Comparison of ENCODE assay signal across 1 cellular context in genomic region chr18:79933765-79934164, GRCh38.
TF ChIP-seq lines count a peak whose summit lies in the region.

No MANE protein-coding gene starts in this region.

TF ChIP-seq in H1, 55 proteins besides CTCF, POLR2A, EP300 and RAD21:
- TF ChIP-seq CHD1 (IDR thresholded peaks at IDR 0.05; ENCODE audit: low read depth, low read length): no peak
- TF ChIP-seq POLR2AphosphoS5 (IDR thresholded peaks at IDR 0.05; ENCODE audit: low read depth, low read length): no peak
- TF ChIP-seq BRCA1 (IDR thresholded peaks at IDR 0.05; ENCODE audit: low read depth, low read length): no peak
- TF ChIP-seq SRF (IDR thresholded peaks at IDR 0.05; ENCODE audit: low read depth, low read length): no peak
- no peak for TF ChIP-seq CHD2 (IDR thresholded peaks at IDR 0.05; ENCODE audit: low read length)
- no peak for TF ChIP-seq RNF2 (IDR thresholded peaks at IDR 0.05; ENCODE audit: borderline replicate concordance, low read depth, low read length, missing control alignments, poor library complexity, severe bottlenecking)
- no peak for TF ChIP-seq KDM1A (IDR thresholded peaks at IDR 0.05; ENCODE audit: borderline replicate concordance, low read length)
- TF ChIP-seq TBP (IDR thresholded peaks at IDR 0.05; ENCODE audit: low read depth, low read length): no peak
- no peak for TF ChIP-seq MAX (IDR thresholded peaks at IDR 0.05)
- no peak for TF ChIP-seq SP4 (IDR thresholded peaks at IDR 0.05; ENCODE audit: low read length)
- no peak for TF ChIP-seq ATF2 (IDR thresholded peaks at IDR 0.05; ENCODE audit: low read length)
- TF ChIP-seq YY1 (IDR thresholded peaks at IDR 0.05; ENCODE audit: low read depth, low read length): no peak
- TF ChIP-seq HDAC2 (IDR thresholded peaks at IDR 0.05; ENCODE audit: borderline replicate concordance in 1 of 2, low read depth in 2 of 2, low read length in 2 of 2): no peak
- TF ChIP-seq GABPA (IDR thresholded peaks at IDR 0.05; ENCODE audit: borderline replicate concordance, insufficient read depth, low read length): no peak
- no peak for TF ChIP-seq TEAD4 (IDR thresholded peaks at IDR 0.05; ENCODE audit: low read depth, low read length)
- TF ChIP-seq HDAC6 (IDR thresholded peaks at IDR 0.05; ENCODE audit: low read depth, low read length): no peak
- no peak for TF ChIP-seq CTBP2 (IDR thresholded peaks at IDR 0.05; ENCODE audit: borderline replicate concordance, insufficient read depth, insufficient read length, low read length)
- TF ChIP-seq PHF8 (conservative IDR thresholded peaks at IDR 0.05; ENCODE audit: low read depth, low read length): no peak
- no peak for TF ChIP-seq RXRA (IDR thresholded peaks at IDR 0.05; ENCODE audit: insufficient read depth, low read depth, low read length)
